ENCODE assay signal across 29 cellular contexts in genomic region chr17:6474376-6474775, GRCh38. TPM values are rescaled to one million over a fixed set of nuclear protein-coding genes. Genes with fewer than 3 reads are reported as not detected.
"Had no signal": no experiment of that assay in that cellular context is flagged by ENCODE, and none has a peak within 500 bp of the region (broad histone marks: within the 10 kb centered on the region; RNA-seq: fewer than 3 reads in every experiment).

No MANE protein-coding gene starts in this region.

- H3K79me2 ChIP-seq: hepatocyte had no signal

- ATAC-seq: gastrocnemius medialis; heart left ventricle; left lobe of liver; mucosa of descending colon; naive thymus-derived CD8-positive, alpha-beta T cell; pancreas; right lobe of liver; stimulated activated effector memory CD8-positive, alpha-beta T cell treated with anti-CD3 and anti-CD28 coated beads, Interleukin-12 subunit alpha, Interleukin-12 subunit beta, amount 100 ng/mL, for 72 hours had no signal

- H3K27ac ChIP-seq: gastrocnemius medialis, hepatocyte, pancreas, right lobe of liver, testis, tibial artery had no signal

- H3K4me3 ChIP-seq: gastrocnemius medialis, heart left ventricle, hepatocyte, lung, mucosa of descending colon, pancreas, right lobe of liver, stomach, testis, tibial artery had no signal

- H3K9me3 ChIP-seq: gastrocnemius medialis, heart left ventricle, mucosa of descending colon, pancreas, right lobe of liver, stomach, testis, tibial artery had no signal

- DNase-seq: cortex of kidney; foreskin fibroblast; gastrocnemius medialis; heart left ventricle; kidney; mesenchymal stem cell; naive thymus-derived CD8-positive, alpha-beta T cell; nephron progenitor cell; pancreas; retina; right lobe of liver; stimulated activated CD4-positive, alpha-beta T cell treated with anti-CD3 and anti-CD28 coated beads, Interleukin-2, amount 100 ng/mL, for 24 hours; stimulated activated CD4-positive, alpha-beta T cell treated with anti-CD3 and anti-CD28 coated beads, Interleukin-4, amount 100 ng/mL, for 24 hours; stimulated activated naive CD4-positive, alpha-beta T cell treated with Interleukin-2 at 50 U/mL for 16 hours; stomach; testis; tibial artery had no signal

- H3K4me2 ChIP-seq: hepatocyte had no signal

- H3K4me1 ChIP-seq: heart left ventricle, pancreas, right lobe of liver, tibial artery had no signal

- H2AFZ ChIP-seq: hepatocyte had no signal

- H3K36me3 ChIP-seq: gastrocnemius medialis, heart left ventricle, pancreas, right lobe of liver, tibial artery had no signal

- H3K27me3 ChIP-seq: gastrocnemius medialis, heart left ventricle, hepatocyte, pancreas, right lobe of liver, stomach, testis, tibial artery had no signal

RNA-seq across cellular contexts. Expression of gene PIMREG, which starts 30.1 kb away (rescaled TPM):
- total RNA-seq: naive thymus-derived CD8-positive, alpha-beta T cell had no signal

RNA-seq across cellular contexts. Expression of gene AIPL1, which starts 39.5 kb away (rescaled TPM):
- total RNA-seq: dermis microvascular lymphatic vessel endothelial cell; gastrocnemius medialis; heart left ventricle; hepatocyte; kidney; left lobe of liver; liver; lung; mesothelial cell of epicardium; mucosa of descending colon; naive thymus-derived CD8-positive, alpha-beta T cell; occipital lobe; pancreas; posterior vena cava; pulmonary artery endothelial cell; right lobe of liver; stomach; urinary bladder had no signal
